In genomic region chr14:22099942-22100763, GRCh38 we compare ENCODE assay signal across 8 cellular contexts.
A peak's percentile ranks its signal among the peaks of the same experiment; 100 is the strongest.
DNase-seq lines count a peak whose midpoint lies in the region; ATAC-seq and TF ChIP-seq lines count a peak whose summit lies in the region.

No MANE protein-coding gene starts in this region.

- H3K27ac ChIP-seq in H9 (ENCODE audit: insufficient read length, low read depth, low read length): no peak overlapping the region
- H3K27ac ChIP-seq in fibroblast of lung (ENCODE audit: insufficient read depth, low read length): no peak overlapping the region
- H3K27ac ChIP-seq in neuronal stem cell (replicated peaks; ENCODE audit: low read length): no peak overlapping the region
- no peak overlapping the region for H3K27ac ChIP-seq in upper lobe of right lung

- no peaks in the 10 kb centered on the region for H3K79me2 ChIP-seq in H9 (ENCODE audit: insufficient read depth, low read length)
- no peaks in the 10 kb centered on the region for H3K79me2 ChIP-seq in fibroblast of lung (ENCODE audit: control insufficient read depth, insufficient read depth, low read length)

- H3K4me1 Mint-ChIP-seq in H9: peaks cover 0 to 4% of the 10 kb centered on the region in 2 experiments; a peak in 1 of 4 replicates
- H3K4me1 Mint-ChIP-seq in activated CD8-positive, alpha-beta T cell treated with anti-CD3 and anti-CD28 coated beads, Interleukin-2, amount 10 ng/mL, durations not matched to agents 7 days and 5 days (ENCODE audit: low read depth): peaks cover 59% of the 10 kb centered on the region

- H3K4me1 ChIP-seq in H9 (ENCODE audit: insufficient read depth, low read length): no peaks in the 10 kb centered on the region
- no peaks in the 10 kb centered on the region for H3K4me1 ChIP-seq in fibroblast of lung (ENCODE audit: control insufficient read depth, extremely low read depth, insufficient read depth, low read length)
- H3K4me1 ChIP-seq in neuronal stem cell (ENCODE audit: control insufficient read depth in 2 of 2, insufficient read depth in 1 of 2, low read depth in 1 of 2, low read length in 2 of 2): no peaks in the 10 kb centered on the region
- no peaks in the 10 kb centered on the region for H3K4me1 ChIP-seq in upper lobe of right lung

- H2BK5ac ChIP-seq in H9 (ENCODE audit: insufficient read length, low read length): no peak overlapping the region
- H2BK5ac ChIP-seq in neuronal stem cell (ENCODE audit: low read length): no peak overlapping the region

- H3K56ac ChIP-seq in H9 (ENCODE audit: insufficient read length, low read depth, low read length): no peak overlapping the region

- peaks cover 10% of the 10 kb centered on the region for H3K27me3 Mint-ChIP-seq in H9 (ENCODE audit: low read depth)
- H3K27me3 Mint-ChIP-seq in activated CD8-positive, alpha-beta T cell treated with anti-CD3 and anti-CD28 coated beads, Interleukin-2, amount 10 ng/mL, durations not matched to agents 7 days and 5 days (ENCODE audit: low read depth): no peaks in the 10 kb centered on the region

- peak in 2 of 3 experiments; percentile 3 to 39 for DNase-seq in NCI-H1417 (lab: John Stamatoyannopoulos, UW)
- no peak for DNase-seq in NCI-H1417 treated with DMSO at 0.1 percent for 48 hours (lab: John Stamatoyannopoulos, UW)
- DNase-seq in H9: peak; percentile 85
- DNase-seq in NCI-H1930 (lab: John Stamatoyannopoulos, UW): peak; percentile 39 to 63
- peak; percentile 78 for DNase-seq in activated CD8-positive, alpha-beta T cell treated with anti-CD3 and anti-CD28 coated beads, Interleukin-2, amount 10 ng/mL, durations not matched to agents 7 days and 5 days
- DNase-seq in fibroblast of lung (ENCODE audit: low read depth in 2 of 2): peak; percentile 11 to 52
- peak; percentile 62 for DNase-seq in neuronal stem cell (ENCODE audit: low spot score)
- no peak for DNase-seq in upper lobe of right lung

- H3K4me3 Mint-ChIP-seq in H9: no peak overlapping the region
- H3K4me3 Mint-ChIP-seq in activated CD8-positive, alpha-beta T cell treated with anti-CD3 and anti-CD28 coated beads, Interleukin-2, amount 10 ng/mL, durations not matched to agents 7 days and 5 days: no peak overlapping the region

- no peak overlapping the region for H4K5ac ChIP-seq in H9 (ENCODE audit: insufficient read length, low read depth, low read length)

- H2BK12ac ChIP-seq in H9 (ENCODE audit: insufficient read length, low read depth, low read length) (no peak overlapping the region), neuronal stem cell (ENCODE audit: low read length) (no peak overlapping the region)

- ATAC-seq in activated CD8-positive, alpha-beta T cell treated with anti-CD3 and anti-CD28 coated beads, Interleukin-2, amount 10 ng/mL, durations not matched to agents 7 days and 5 days: peak; percentile 55
- ATAC-seq in upper lobe of right lung: peak; percentile 88

- no CpG with 5 or more reads among the region's 11 CpGs for WGBS in H9 (ENCODE audit: extremely low coverage, insufficient read length, low lambda C conversion rate)
- no CpG with 5 or more reads among the region's 11 CpGs for WGBS in neuronal stem cell (ENCODE audit: extremely low coverage in 2 of 2, insufficient read length in 2 of 2, insufficient replicate concordance in 1 of 2), 2 donors

- no peak overlapping the region for H4K91ac ChIP-seq in H9 (ENCODE audit: insufficient read length, low read depth, low read length)
- no peak overlapping the region for H4K91ac ChIP-seq in neuronal stem cell (ENCODE audit: low read depth, low read length, poor library complexity)

- H3K27me3 ChIP-seq in H9 (ENCODE audit: insufficient read depth, low read length): no peaks in the 10 kb centered on the region
- no peaks in the 10 kb centered on the region for H3K27me3 ChIP-seq in fibroblast of lung (ENCODE audit: control insufficient read depth, insufficient read depth, low read length)
- peaks cover 0 to 2% (median 0%) of the 10 kb centered on the region in 3 experiments for H3K27me3 ChIP-seq in neuronal stem cell (ENCODE audit: control insufficient read depth in 3 of 3, insufficient read depth in 3 of 3, low read depth in 1 of 3, low read length in 3 of 3)
- no peaks in the 10 kb centered on the region for H3K27me3 ChIP-seq in upper lobe of right lung

- no peak overlapping the region for H3K23ac ChIP-seq in H9 (ENCODE audit: insufficient read length, low read depth, low read length)
- H3K23ac ChIP-seq in neuronal stem cell (ENCODE audit: low read depth, low read length, poor library complexity): no peak overlapping the region

- H3K18ac ChIP-seq in H9 (ENCODE audit: insufficient read length, low read depth, low read length): no peak overlapping the region
- no peak overlapping the region for H3K18ac ChIP-seq in neuronal stem cell (ENCODE audit: low read length)

- H3K27ac Mint-ChIP-seq in H9: no peak overlapping the region; a peak in 1 of 7 replicates
- peak overlapping the region; percentile 44 for H3K27ac Mint-ChIP-seq in activated CD8-positive, alpha-beta T cell treated with anti-CD3 and anti-CD28 coated beads, Interleukin-2, amount 10 ng/mL, durations not matched to agents 7 days and 5 days

- H4K8ac ChIP-seq in H9 (replicated peaks; ENCODE audit: insufficient read length, low read depth, low read length) (no peak overlapping the region), neuronal stem cell (ENCODE audit: low read depth, low read length) (no peak overlapping the region)

- H3K4ac ChIP-seq in H9 (ENCODE audit: low read depth, low read length) (no peak overlapping the region), neuronal stem cell (ENCODE audit: low read length) (no peak overlapping the region)

- H3K4me3 ChIP-seq in fibroblast of lung (replicated peaks in 1 of 4; ENCODE audit: control extremely low read depth in 1 of 4, insufficient read depth in 1 of 4, low read depth in 3 of 4, low read length in 4 of 4) (no peak overlapping the region), neuronal stem cell (ENCODE audit: low read length in 2 of 2) (no peak overlapping the region), upper lobe of right lung (no peak overlapping the region)

- no peak overlapping the region for H2AK5ac ChIP-seq in H9 (ENCODE audit: insufficient read length, low read length)
- no peak overlapping the region for H2AK5ac ChIP-seq in neuronal stem cell (ENCODE audit: low read depth, low read length)

- no peaks in the 10 kb centered on the region for H3K79me1 ChIP-seq in H9 (ENCODE audit: insufficient read depth, low read depth, low read length, poor library complexity, severe bottlenecking)
- no peaks in the 10 kb centered on the region for H3K79me1 ChIP-seq in neuronal stem cell (ENCODE audit: low read depth, low read length)

- POLR2A ChIA-PET in activated CD8-positive, alpha-beta T cell treated with anti-CD3 and anti-CD28 coated beads, Interleukin-2, amount 10 ng/mL, durations not matched to agents 7 days and 5 days (lab: Charles Lee): interaction anchor here (0.6 to 1.2 kb wide), 2 partner anchors 30 to 110 kb away, joined by 3 to 4 read pairs; no protein-coding TSS in a partner anchor

- CTCF ChIA-PET in activated CD8-positive, alpha-beta T cell treated with anti-CD3 and anti-CD28 coated beads, Interleukin-2, amount 10 ng/mL, durations not matched to agents 7 days and 5 days (lab: Charles Lee): interaction anchor here (0.6 to 9.8 kb wide), 34 partner anchors 12 to 489 kb away, joined by 3 to 52 read pairs (median 4); partner anchors contain the start of gene DAD1

- H3K9me3 Mint-ChIP-seq in H9: no peaks in the 10 kb centered on the region
- no peaks in the 10 kb centered on the region for H3K9me3 Mint-ChIP-seq in activated CD8-positive, alpha-beta T cell treated with anti-CD3 and anti-CD28 coated beads, Interleukin-2, amount 10 ng/mL, durations not matched to agents 7 days and 5 days (ENCODE audit: insufficient read depth)

- H2BK15ac ChIP-seq in H9 (ENCODE audit: low read depth, low read length): no peak overlapping the region
- no peak overlapping the region for H2BK15ac ChIP-seq in neuronal stem cell (ENCODE audit: low read length)

- H3K36me3 ChIP-seq in fibroblast of lung (ENCODE audit: control insufficient read depth, insufficient read depth, low read length): no peaks in the 10 kb centered on the region
- H3K36me3 ChIP-seq in neuronal stem cell (replicated peaks in 1 of 2; ENCODE audit: control insufficient read depth in 2 of 2, insufficient read depth in 2 of 2, low read length in 2 of 2): no peaks in the 10 kb centered on the region
- H3K36me3 ChIP-seq in upper lobe of right lung: no peaks in the 10 kb centered on the region

- H3K4me2 ChIP-seq in H9 (ENCODE audit: insufficient read depth, insufficient read length, low read length): no peak overlapping the region
- no peak overlapping the region for H3K4me2 ChIP-seq in fibroblast of lung (ENCODE audit: extremely low read depth, insufficient read depth, low read length)
- no peak overlapping the region for H3K4me2 ChIP-seq in neuronal stem cell (ENCODE audit: insufficient read depth, low read length, poor library complexity, severe bottlenecking)

- H4K20me1 ChIP-seq in H9 (ENCODE audit: control insufficient read depth, insufficient read depth, insufficient read length): no peaks in the 10 kb centered on the region
- no peaks in the 10 kb centered on the region for H4K20me1 ChIP-seq in fibroblast of lung (ENCODE audit: control insufficient read depth, extremely low read depth, insufficient read depth, low read length)

- intact Hi-C loops in upper lobe of right lung (cut with DNase I): no loop called here

- H3K9me3 ChIP-seq in H9 (ENCODE audit: control insufficient read depth, low read depth, low read length) (no peaks in the 10 kb centered on the region), fibroblast of lung (ENCODE audit: control insufficient read depth, insufficient read depth, low read depth, low read length) (no peaks in the 10 kb centered on the region), neuronal stem cell (replicated peaks in 1 of 2; ENCODE audit: control insufficient read depth in 2 of 2, insufficient read depth in 1 of 2, low read depth in 1 of 2, low read length in 2 of 2) (no peaks in the 10 kb centered on the region), upper lobe of right lung (no peaks in the 10 kb centered on the region)

- TF ChIP-seq CTCF in H9 (conservative IDR thresholded peaks at IDR 0.05): peak; percentile 83
- TF ChIP-seq CTCF in fibroblast of lung (conservative IDR thresholded peaks at IDR 0.05 in 1 of 2, IDR thresholded peaks at IDR 0.05 in 1 of 2; ENCODE audit: low read depth in 1 of 2, low read length in 2 of 2): peak; percentile 26 to 55
- TF ChIP-seq CTCF in upper lobe of right lung (IDR thresholded peaks at IDR 0.05): peak; percentile 62

- H3K9ac ChIP-seq in H9 (ENCODE audit: extremely low read depth, insufficient read length, low read length) (no peak overlapping the region), fibroblast of lung (ENCODE audit: insufficient read depth, low read length) (no peak overlapping the region), neuronal stem cell (ENCODE audit: low read depth, low read length, poor library complexity) (no peak overlapping the region)

- H3T11ph ChIP-seq in H9 (ENCODE audit: low read length): no peak overlapping the region

- H2AFZ ChIP-seq in H9 (ENCODE audit: low read length) (no peak overlapping the region), fibroblast of lung (ENCODE audit: low read length) (no peak overlapping the region), neuronal stem cell (ENCODE audit: low read length) (no peak overlapping the region)

- H3K23me2 ChIP-seq in H9 (ENCODE audit: insufficient read length, low read depth, low read length, poor library complexity, severe bottlenecking): no peaks in the 10 kb centered on the region

- H3K36me3 Mint-ChIP-seq in H9 (ENCODE audit: insufficient read depth in 1 of 3, low read depth in 3 of 3): no peaks in the 10 kb centered on the region
- H3K36me3 Mint-ChIP-seq in activated CD8-positive, alpha-beta T cell treated with anti-CD3 and anti-CD28 coated beads, Interleukin-2, amount 10 ng/mL, durations not matched to agents 7 days and 5 days (ENCODE audit: low read depth): no peaks in the 10 kb centered on the region

- no peak overlapping the region for H2BK20ac ChIP-seq in H9 (ENCODE audit: low read depth, low read length, poor library complexity, severe bottlenecking)

- no peak overlapping the region for H3K14ac ChIP-seq in H9 (ENCODE audit: insufficient read depth, low read length)
- H3K14ac ChIP-seq in neuronal stem cell (ENCODE audit: low read length): no peak overlapping the region

- H2BK120ac ChIP-seq in H9 (ENCODE audit: low read depth, low read length, poor library complexity, severe bottlenecking): no peak overlapping the region
- no peak overlapping the region for H2BK120ac ChIP-seq in neuronal stem cell (ENCODE audit: low read depth, low read length)

Comparison
In these comparisons a context has a peak if more than half of its experiments do, and no peak if none do; other contexts are left out.
1. DNase-seq: peak in NCI-H1417 (2 of 3), H9 (single experiment), NCI-H1930 (2 of 2), activated CD8-positive, alpha-beta T cell treated with anti-CD3 and anti-CD28 coated beads, Interleukin-2, amount 10 ng/mL, durations not matched to agents 7 days and 5 days (single experiment), fibroblast of lung (2 of 2) and neuronal stem cell (single experiment); none in NCI-H1417 treated with DMSO at 0.1 percent for 48 hours (single experiment) and upper lobe of right lung (single experiment).
2. Peak in every context shown above with its lines, with median percentiles within 50 percentile points of each other: CTCF ChIP-seq.